Comparison of ENCODE assay signal across 8 cellular contexts in the genomic region with DNA sequence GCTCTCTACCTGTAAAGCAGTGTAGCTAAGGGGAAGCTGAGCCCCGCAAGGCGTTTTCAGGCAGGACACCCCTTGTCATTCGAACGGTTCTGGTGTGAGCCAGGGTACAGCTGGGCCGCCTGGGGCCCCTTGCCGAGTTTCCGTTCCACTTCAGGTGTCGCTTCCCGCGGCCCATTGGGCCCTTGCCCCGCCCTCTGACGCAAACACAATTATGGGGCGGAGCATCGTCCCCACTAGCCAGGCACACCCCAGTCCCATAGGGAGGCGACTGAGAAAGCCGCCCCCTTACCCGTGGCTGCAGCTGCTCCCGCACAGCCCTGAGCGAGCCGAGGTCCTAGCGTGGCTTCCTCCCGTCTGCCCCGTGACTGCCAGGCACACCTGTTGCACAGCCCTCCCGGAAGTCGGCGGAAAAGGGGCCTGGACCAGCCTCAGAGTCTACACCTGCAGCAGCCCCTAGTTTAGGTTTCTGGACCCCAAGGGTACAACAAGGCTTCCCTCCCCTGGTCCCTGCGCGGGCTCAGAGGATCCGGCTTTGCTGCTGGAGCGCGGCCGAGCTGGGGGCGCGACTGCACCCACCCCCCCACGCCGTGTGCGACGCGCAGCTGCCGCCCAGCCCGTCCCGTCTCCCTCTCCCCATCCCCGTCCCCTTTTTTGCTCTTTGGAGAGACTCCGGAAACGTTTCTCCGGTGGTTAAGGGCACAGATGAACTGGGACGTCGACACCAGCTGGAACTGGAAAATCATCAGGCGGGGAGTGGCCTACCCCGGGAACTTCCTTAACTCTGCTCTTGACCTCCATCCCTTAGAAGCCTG. TPM values are rescaled to one million over a fixed set of nuclear protein-coding genes. Genes with fewer than 3 reads are reported as not detected.
DNase-seq lines count a peak whose midpoint lies in the region; ATAC-seq and TF ChIP-seq lines count a peak whose summit lies in the region.

A gene with protein sequence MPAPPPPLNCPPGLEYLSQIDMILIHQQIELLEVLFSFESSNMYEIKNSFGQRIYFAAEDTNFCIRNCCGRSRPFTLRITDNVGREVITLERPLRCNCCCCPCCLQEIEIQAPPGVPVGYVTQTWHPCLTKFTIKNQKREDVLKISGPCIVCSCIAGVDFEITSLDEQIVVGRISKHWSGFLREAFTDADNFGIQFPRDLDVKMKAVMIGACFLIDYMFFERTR (minus strand): TSS at position 356 of the 812 bp plus-strand sequence. CDS start 9,657 bp downstream, outside the sequence.

- H3K4me1 ChIP-seq in BLaER1 (peaks cover 19% of the 10 kb centered on the region), breast epithelium (peaks cover 0 to 5% of the 10 kb centered on the region in 2 donors)

- ATAC-seq in GM19328 (IDR thresholded peaks at IDR 0.05; ENCODE audit: unreplicated experiment), result peak; percentile 99
- ATAC-seq in HG03520 (IDR thresholded peaks at IDR 0.05; ENCODE audit: unreplicated experiment), result peak; percentile 96

- peak within 1 kb of the TSS; percentile 63; the same call in 1 of the 2 replicates for H3K9ac ChIP-seq in BLaER1

- H3K4me2 ChIP-seq in BLaER1, result peak within 1 kb of the TSS; percentile 74

- H3K9me3 ChIP-seq in BLaER1 (no peaks in the 10 kb centered on the region), WERI-Rb-1 (ENCODE audit: severe bottlenecking) (no peaks in the 10 kb centered on the region), breast epithelium (no peaks in the 10 kb centered on the region)

- no peak for TF ChIP-seq POLR2A in breast epithelium (IDR thresholded peaks at IDR 0.05)

- H3K27me3 ChIP-seq in BLaER1 (no peaks in the 10 kb centered on the region), WERI-Rb-1 (ENCODE audit: insufficient read depth, low read depth, severe bottlenecking) (no peaks in the 10 kb centered on the region), breast epithelium (no peaks in the 10 kb centered on the region)

- H3K4me3 ChIP-seq in BLaER1 (peak within 1 kb of the TSS; percentile 64), WERI-Rb-1 (ENCODE audit: low read depth, low read length) (peak within 1 kb of the TSS; percentile 52), breast epithelium (peak within 1 kb of the TSS; percentile 40 to 75 (median 63))

- no peak for TF ChIP-seq CTCF in WERI-Rb-1 (IDR thresholded peaks at IDR 0.05; ENCODE audit: low read depth, low read length)
- TF ChIP-seq CTCF in breast epithelium (IDR thresholded peaks at IDR 0.05), result no peak

- intact Hi-C loops in breast epithelium (cut with DNase I; ENCODE audit: low total_unique reads), result no loop called here

- H3K27ac ChIP-seq in BLaER1 (peak within 1 kb of the TSS; percentile 76), WERI-Rb-1 (no peak within 1 kb of the TSS), breast epithelium (peak within 1 kb of the TSS; percentile 83 to 84)

- no peaks in the 10 kb centered on the region for H4K20me1 ChIP-seq in BLaER1

- DNase-seq in WERI-Rb-1 (peak; percentile 24), breast epithelium (ENCODE audit: low spot score in 2 of 2) (peak; percentile 41 to 71), kidney glomerular epithelial cell (lab: John Stamatoyannopoulos, UW) (peak; percentile 3)
- DNase-seq in stimulated activated CD4-positive, alpha-beta T cell treated with anti-CD3 and anti-CD28 coated beads, Interleukin-4, amount 100 ng/mL, for 1 hour, result peak; percentile 68
- DNase-seq in NK-92 treated with Interleukin-12 subunit alpha and Interleukin-12 subunit beta, amount 100 ng/mL, for 24 hours (lab: John Stamatoyannopoulos, UW), result no peak

- no peaks in the 10 kb centered on the region for H3K36me3 ChIP-seq in BLaER1
- no peaks in the 10 kb centered on the region for H3K36me3 ChIP-seq in WERI-Rb-1
- H3K36me3 ChIP-seq in breast epithelium, result no peaks in the 10 kb centered on the region

RNA-seq across cellular contexts. Expression of the gene that starts here (rescaled TPM):
- 1 to 10 TPM in 1 of 3 donors, under 1 TPM in 1, not detected in 1; 0.73 to 2.0 TPM for total RNA-seq in breast epithelium
